8 cellular contexts compared by ENCODE assay signal in the genomic region with DNA sequence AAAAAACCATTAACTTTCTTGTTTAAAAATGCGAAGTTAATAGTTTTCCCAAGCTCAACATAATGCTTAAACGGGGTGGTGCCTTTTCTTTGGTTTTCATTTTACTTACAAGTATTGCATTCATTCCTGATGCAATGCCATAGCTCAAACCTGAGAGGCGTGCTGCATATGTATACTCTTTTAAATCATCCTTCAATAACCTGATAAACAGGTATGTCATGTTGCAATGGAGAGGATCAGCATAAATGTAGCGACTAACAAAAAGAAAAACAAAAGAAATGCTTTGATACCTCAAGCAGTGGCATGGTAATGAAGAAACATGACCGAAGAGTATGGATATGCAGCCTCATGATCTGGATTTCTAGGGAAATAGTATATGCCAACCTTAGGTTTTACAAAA.
"Had no signal": no experiment of that assay in that cellular context is flagged by ENCODE, and none has a peak within 500 bp of the region (broad histone marks: within the 10 kb centered on the region; RNA-seq: fewer than 3 reads in every experiment).

No MANE protein-coding gene starts in this region.

- H2AFZ ChIP-seq: GM23248 had no signal

- DNase-seq: GM23248, H9, HCEC 1CT, IMR-90 had no signal

- H3K27ac Mint-ChIP-seq: H9 had no signal

- H3K4me1 Mint-ChIP-seq: H9 had no signal

- H3K4me3 ChIP-seq: GM23248, K562 had no signal

- ATAC-seq: HepG2, K562 had no signal

- H3K9me3 Mint-ChIP-seq: H9 had no signal

- FAIRE-seq: H1, HepG2, K562 had no signal

- H3K27ac ChIP-seq: GM23248, HL-60 had no signal

- H3K4me3 Mint-ChIP-seq: H9 had no signal
